Comparison of ENCODE assay signal across 15 cellular contexts in genomic region chr2:159828736-159829135, GRCh38. TPM values are rescaled to one million over a fixed set of nuclear protein-coding genes. Genes with fewer than 3 reads are reported as not detected.
A peak's percentile ranks its signal among the peaks of the same experiment; 100 is the strongest.
DNase-seq lines count a peak whose midpoint lies in the region; ATAC-seq lines count a peak whose summit lies in the region.
"Had no signal": no experiment of that assay in that cellular context is flagged by ENCODE, and none has a peak within 500 bp of the region (broad histone marks: within the 10 kb centered on the region; RNA-seq: fewer than 3 reads in every experiment).

No MANE protein-coding gene starts in this region.

- peaks cover 6% of the 10 kb centered on the region for H3K4me1 Mint-ChIP-seq in stimulated activated naive CD8-positive, alpha-beta T cell treated with anti-CD3 and anti-CD28 coated beads, Interleukin-15, Interleukin-2, amounts not matched to agents 100 ng/mL and 50 ng/mL, for 24 hours (ENCODE audit: low read depth)

- H2BK15ac ChIP-seq in mesenchymal stem cell (ENCODE audit: low read depth, poor library complexity, severe bottlenecking) = no peak overlapping the region

- H4K8ac ChIP-seq in mesenchymal stem cell (ENCODE audit: low read length) = no peak overlapping the region

- no peak for DNase-seq in stimulated activated naive CD8-positive, alpha-beta T cell treated with anti-CD3 and anti-CD28 coated beads, Interleukin-15, Interleukin-2, amounts not matched to agents 100 U/mL and 50 U/mL, for 24 hours
- DNase-seq in adipocyte (ENCODE audit: low read depth) (peak; percentile 54), mesenchymal stem cell (no peak), MV-4-11 (lab: John Stamatoyannopoulos, UW) (no peak)
- no peak for DNase-seq in activated CD4-positive, alpha-beta T cell treated with anti-CD3 and anti-CD28 coated beads for 48 hours
- DNase-seq: 8988T; CD4-positive, CD25-positive, alpha-beta regulatory T cell; DMS79; GDM1; HCEC 1CT; HFFc6 had no signal

- H3K9me3 Mint-ChIP-seq in stimulated activated naive CD8-positive, alpha-beta T cell treated with anti-CD3 and anti-CD28 coated beads, Interleukin-15, Interleukin-2, amounts not matched to agents 100 ng/mL and 50 ng/mL, for 24 hours = no peaks in the 10 kb centered on the region

- peaks cover 90% of the 10 kb centered on the region for H3K36me3 Mint-ChIP-seq in stimulated activated naive CD8-positive, alpha-beta T cell treated with anti-CD3 and anti-CD28 coated beads, Interleukin-15, Interleukin-2, amounts not matched to agents 100 ng/mL and 50 ng/mL, for 24 hours (ENCODE audit: low read depth)

- H3K14ac ChIP-seq in mesenchymal stem cell (ENCODE audit: low read length in 2 of 2) = no peak overlapping the region

- no peak overlapping the region for H3K27ac ChIP-seq in mesenchymal stem cell (ENCODE audit: low read length, poor library complexity, severe bottlenecking)
- H3K27ac ChIP-seq: BLaER1 treated with 17β-estradiol and CSF1 and Interleukin-3, amounts not matched to agents 10 nM and 100 nM; HL-60 had no signal

- H3K27me3 ChIP-seq in adipocyte (replicated peaks; ENCODE audit: control insufficient read depth, insufficient read depth, low read length) (no peaks in the 10 kb centered on the region), mesenchymal stem cell (ENCODE audit: control insufficient read depth in 1 of 2, insufficient read depth in 1 of 2, low read length in 2 of 2) (no peaks in the 10 kb centered on the region)
- H3K27me3 ChIP-seq: BLaER1 treated with 17β-estradiol and CSF1 and Interleukin-3, amounts not matched to agents 10 nM and 100 nM had no signal

- H3K79me1 ChIP-seq in mesenchymal stem cell (replicated peaks; ENCODE audit: low read length, poor library complexity, severe bottlenecking) = no peaks in the 10 kb centered on the region

- no peak overlapping the region for H3K4me3 Mint-ChIP-seq in stimulated activated naive CD8-positive, alpha-beta T cell treated with anti-CD3 and anti-CD28 coated beads, Interleukin-15, Interleukin-2, amounts not matched to agents 100 ng/mL and 50 ng/mL, for 24 hours
- H3K4me3 Mint-ChIP-seq: CD4-positive, CD25-positive, alpha-beta regulatory T cell; HFFc6 had no signal

- H3K4me1 ChIP-seq in adipocyte (ENCODE audit: control insufficient read depth, insufficient read depth, low read length) (no peaks in the 10 kb centered on the region), mesenchymal stem cell (ENCODE audit: control insufficient read depth, insufficient read depth, low read depth, low read length) (no peaks in the 10 kb centered on the region)

- H3K4ac ChIP-seq in mesenchymal stem cell (ENCODE audit: low read depth in 1 of 2, low read length in 2 of 2) = no peak overlapping the region

- no peak overlapping the region for H2BK120ac ChIP-seq in mesenchymal stem cell (ENCODE audit: low read depth, low read length)

- ATAC-seq in stimulated activated naive CD8-positive, alpha-beta T cell treated with anti-CD3 and anti-CD28 coated beads, Interleukin-15, Interleukin-2, amounts not matched to agents 100 U/mL and 50 U/mL, for 24 hours = no peak
- ATAC-seq in GM19397 (IDR thresholded peaks at IDR 0.05; ENCODE audit: unreplicated experiment) = no peak

- no peak overlapping the region for H3K4me2 ChIP-seq in mesenchymal stem cell (ENCODE audit: low read length, poor library complexity, severe bottlenecking)
- H3K4me2 ChIP-seq: BLaER1 treated with 17β-estradiol and CSF1 and Interleukin-3, amounts not matched to agents 10 nM and 100 nM had no signal

- H2AK5ac ChIP-seq in mesenchymal stem cell (ENCODE audit: low read length, severe bottlenecking) = no peak overlapping the region

- no peak overlapping the region for H4K91ac ChIP-seq in mesenchymal stem cell (ENCODE audit: low read length)

- H3K27me3 Mint-ChIP-seq in stimulated activated naive CD8-positive, alpha-beta T cell treated with anti-CD3 and anti-CD28 coated beads, Interleukin-15, Interleukin-2, amounts not matched to agents 100 ng/mL and 50 ng/mL, for 24 hours = no peaks in the 10 kb centered on the region
- H3K27me3 Mint-ChIP-seq: CD4-positive, CD25-positive, alpha-beta regulatory T cell had no signal

- no peak overlapping the region for H3K18ac ChIP-seq in mesenchymal stem cell (ENCODE audit: low read depth in 1 of 2, low read length in 2 of 2)

- no peak overlapping the region for H2BK5ac ChIP-seq in mesenchymal stem cell (ENCODE audit: low read depth, low read length, poor library complexity, severe bottlenecking)

- no peaks in the 10 kb centered on the region for H3K36me3 ChIP-seq in adipocyte (ENCODE audit: control insufficient read depth, insufficient read depth, low read length, severe bottlenecking)
- no peaks in the 10 kb centered on the region for H3K36me3 ChIP-seq in mesenchymal stem cell (ENCODE audit: control insufficient read depth in 1 of 2, insufficient read depth in 2 of 2, low read depth in 1 of 2, low read length in 2 of 2)

- H2BK12ac ChIP-seq in mesenchymal stem cell (ENCODE audit: low read length in 2 of 2) = no peak overlapping the region

- H3K27ac Mint-ChIP-seq in stimulated activated naive CD8-positive, alpha-beta T cell treated with anti-CD3 and anti-CD28 coated beads, Interleukin-15, Interleukin-2, amounts not matched to agents 100 ng/mL and 50 ng/mL, for 24 hours = peak overlapping the region; percentile 45
- H3K27ac Mint-ChIP-seq: CD4-positive, CD25-positive, alpha-beta regulatory T cell; HFFc6 had no signal

- no peak overlapping the region for H3K23ac ChIP-seq in mesenchymal stem cell (ENCODE audit: low read length in 2 of 2)

- H3K9me3 ChIP-seq in adipocyte (ENCODE audit: control insufficient read depth, low read length) (no peaks in the 10 kb centered on the region), mesenchymal stem cell (ENCODE audit: control insufficient read depth, low read length) (no peaks in the 10 kb centered on the region)

- H3K9ac ChIP-seq in adipocyte (ENCODE audit: low read length) (no peak overlapping the region), mesenchymal stem cell (ENCODE audit: low read length) (peak overlapping the region; percentile 15)
- H3K9ac ChIP-seq: BLaER1 treated with 17β-estradiol and CSF1 and Interleukin-3, amounts not matched to agents 10 nM and 100 nM had no signal

- no peak overlapping the region for H3K4me3 ChIP-seq in adipocyte (ENCODE audit: low read length)
- no peak overlapping the region for H3K4me3 ChIP-seq in mesenchymal stem cell (ENCODE audit: insufficient read depth in 1 of 2, low read depth in 1 of 2, low read length in 2 of 2)
- H3K4me3 ChIP-seq: BLaER1 treated with 17β-estradiol and CSF1 and Interleukin-3, amounts not matched to agents 10 nM and 100 nM had no signal

- WGBS in mesenchymal stem cell = no CpG with 5 or more reads among the region's 2 CpGs

- no peak overlapping the region for H2AFZ ChIP-seq in mesenchymal stem cell (ENCODE audit: low read depth, low read length)

RNA-seq across cellular contexts. Expression of gene CD302, which starts 30.7 kb away (rescaled TPM):
- polyA plus RNA-seq in mesenchymal stem cell (2013, experiment 1 of 2) = 11.1 TPM
- 11.3 TPM for polyA plus RNA-seq in mesenchymal stem cell (2013, experiment 2 of 2)
